In the genomic region with DNA sequence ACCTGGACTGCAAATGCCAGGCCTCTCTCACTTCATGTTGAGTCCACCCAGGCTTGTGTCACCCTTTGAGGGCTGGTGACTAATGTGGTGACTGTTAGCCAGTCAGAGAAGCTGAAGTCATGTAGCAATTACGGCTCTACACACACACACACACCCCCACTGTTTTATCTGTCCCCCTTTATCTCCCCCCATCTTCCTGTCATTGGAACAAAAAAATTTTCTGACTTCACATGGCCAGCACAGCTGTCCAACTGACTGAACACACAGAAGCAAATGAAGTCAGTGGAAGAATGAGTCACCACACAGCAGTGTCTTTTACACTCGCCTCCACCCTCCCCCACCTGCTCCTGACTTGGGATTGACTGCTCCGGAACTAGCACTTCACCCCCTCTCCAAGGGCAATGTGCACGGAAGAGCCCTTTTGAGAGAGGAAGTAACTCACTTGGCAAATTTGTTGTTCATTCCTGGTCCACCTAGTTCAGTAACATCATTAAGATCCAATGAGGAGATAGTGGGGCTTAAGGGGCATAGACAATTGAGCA, we compare ENCODE assay signal across 10 cellular contexts.
DNase-seq lines count a peak whose midpoint lies in the region; FAIRE-seq lines count a peak whose summit lies in the region.
"Had no signal": no experiment of that assay in that cellular context is flagged by ENCODE, and none has a peak within 500 bp of the region (broad histone marks: within the 10 kb centered on the region; RNA-seq: fewer than 3 reads in every experiment).

No MANE protein-coding gene starts in this region.

- no peaks in the 10 kb centered on the region for H3K4me1 Mint-ChIP-seq in activated CD4-positive, alpha-beta memory T cell treated with anti-CD3 and anti-CD28 coated beads, Interleukin-2, amount 10 ng/mL, durations not matched to agents 7 days and 5 days
- H3K4me1 Mint-ChIP-seq in immature natural killer cell, result no peaks in the 10 kb centered on the region

- no peak overlapping the region for H3K9ac ChIP-seq in adipocyte (ENCODE audit: low read length)

- H3K27me3 Mint-ChIP-seq in activated CD4-positive, alpha-beta memory T cell treated with anti-CD3 and anti-CD28 coated beads, Interleukin-2, amount 10 ng/mL, durations not matched to agents 7 days and 5 days, result peaks cover 3% of the 10 kb centered on the region
- H3K27me3 Mint-ChIP-seq in immature natural killer cell (ENCODE audit: low read depth in 3 of 3), result peaks cover 0 to 1% (median 0%) of the 10 kb centered on the region in 3 donors

- FAIRE-seq in GM19239 (lab: Jason Lieb, UNC), result no peak

- no peaks in the 10 kb centered on the region for H3K9me3 ChIP-seq in adipocyte (ENCODE audit: control insufficient read depth, low read length)
- H3K9me3 ChIP-seq: esophagus squamous epithelium had no signal

- H3K4me3 ChIP-seq in adipocyte (ENCODE audit: low read length), result no peak overlapping the region
- H3K4me3 ChIP-seq: esophagus squamous epithelium had no signal

- POLR2A ChIA-PET in activated CD4-positive, alpha-beta memory T cell treated with anti-CD3 and anti-CD28 coated beads, Interleukin-2, amount 10 ng/mL, durations not matched to agents 7 days and 5 days (lab: Charles Lee), result no interaction called here

- no peaks in the 10 kb centered on the region for H3K27me3 ChIP-seq in adipocyte (replicated peaks; ENCODE audit: control insufficient read depth, insufficient read depth, low read length)
- H3K27me3 ChIP-seq: esophagus squamous epithelium had no signal

- H3K4me1 ChIP-seq in adipocyte (ENCODE audit: control insufficient read depth, insufficient read depth, low read length), result peaks cover 38% of the 10 kb centered on the region
- H3K4me1 ChIP-seq: esophagus squamous epithelium had no signal

- no peaks in the 10 kb centered on the region for H3K9me3 Mint-ChIP-seq in activated CD4-positive, alpha-beta memory T cell treated with anti-CD3 and anti-CD28 coated beads, Interleukin-2, amount 10 ng/mL, durations not matched to agents 7 days and 5 days
- no peaks in the 10 kb centered on the region for H3K9me3 Mint-ChIP-seq in immature natural killer cell

- H3K27ac Mint-ChIP-seq in activated CD4-positive, alpha-beta memory T cell treated with anti-CD3 and anti-CD28 coated beads, Interleukin-2, amount 10 ng/mL, durations not matched to agents 7 days and 5 days, result no peak overlapping the region
- no peak overlapping the region for H3K27ac Mint-ChIP-seq in immature natural killer cell

- no peaks in the 10 kb centered on the region for H3K36me3 Mint-ChIP-seq in activated CD4-positive, alpha-beta memory T cell treated with anti-CD3 and anti-CD28 coated beads, Interleukin-2, amount 10 ng/mL, durations not matched to agents 7 days and 5 days (ENCODE audit: low read depth)
- H3K36me3 Mint-ChIP-seq in immature natural killer cell, result peaks cover 0 to 3% (median 0%) of the 10 kb centered on the region in 3 donors

- CTCF ChIA-PET in activated CD4-positive, alpha-beta memory T cell treated with anti-CD3 and anti-CD28 coated beads, Interleukin-2, amount 10 ng/mL, durations not matched to agents 7 days and 5 days (lab: Charles Lee), result no interaction called here

- H3K36me3 ChIP-seq in adipocyte (ENCODE audit: control insufficient read depth, insufficient read depth, low read length, severe bottlenecking), result no peaks in the 10 kb centered on the region
- H3K36me3 ChIP-seq: esophagus squamous epithelium had no signal

- H3K4me3 Mint-ChIP-seq in activated CD4-positive, alpha-beta memory T cell treated with anti-CD3 and anti-CD28 coated beads, Interleukin-2, amount 10 ng/mL, durations not matched to agents 7 days and 5 days, result no peak overlapping the region
- H3K4me3 Mint-ChIP-seq in immature natural killer cell, result no peak overlapping the region

- DNase-seq in AG20443 (ENCODE audit: low spot score) (peak; percentile 73), LHCN-M2 (ENCODE audit: low read depth) (peak; percentile 95), adipocyte (ENCODE audit: low read depth) (peak; percentile 45), kidney tubule cell (ENCODE audit: low spot score) (peak; percentile 94), GM19239 (ENCODE audit: insufficient read length, low spot score) (no peak), immature natural killer cell (no peak), NCI-H1092 treated with DMSO at 0.1 percent for 48 hours (lab: John Stamatoyannopoulos, UW) (no peak)
- no peak for DNase-seq in activated CD4-positive, alpha-beta memory T cell treated with anti-CD3 and anti-CD28 coated beads, Interleukin-2, amount 10 ng/mL, durations not matched to agents 7 days and 5 days
- DNase-seq: esophagus squamous epithelium; stimulated activated CD4-positive, alpha-beta T cell treated with anti-CD3 and anti-CD28 coated beads, Interleukin-4, amount 100 ng/mL, for 1 hour had no signal

Comparison
In these comparisons a context has a peak if more than half of its experiments do, and no peak if none do; other contexts are left out.
1. DNase-seq: peak in AG20443 (single experiment), LHCN-M2 (single experiment), adipocyte (single experiment) and kidney tubule cell (single experiment); none in GM19239 (single experiment), activated CD4-positive, alpha-beta memory T cell treated with anti-CD3 and anti-CD28 coated beads, Interleukin-2, amount 10 ng/mL, durations not matched to agents 7 days and 5 days (single experiment), immature natural killer cell (0 of 3) and NCI-H1092 treated with DMSO at 0.1 percent for 48 hours (single experiment).